In the genomic region with DNA sequence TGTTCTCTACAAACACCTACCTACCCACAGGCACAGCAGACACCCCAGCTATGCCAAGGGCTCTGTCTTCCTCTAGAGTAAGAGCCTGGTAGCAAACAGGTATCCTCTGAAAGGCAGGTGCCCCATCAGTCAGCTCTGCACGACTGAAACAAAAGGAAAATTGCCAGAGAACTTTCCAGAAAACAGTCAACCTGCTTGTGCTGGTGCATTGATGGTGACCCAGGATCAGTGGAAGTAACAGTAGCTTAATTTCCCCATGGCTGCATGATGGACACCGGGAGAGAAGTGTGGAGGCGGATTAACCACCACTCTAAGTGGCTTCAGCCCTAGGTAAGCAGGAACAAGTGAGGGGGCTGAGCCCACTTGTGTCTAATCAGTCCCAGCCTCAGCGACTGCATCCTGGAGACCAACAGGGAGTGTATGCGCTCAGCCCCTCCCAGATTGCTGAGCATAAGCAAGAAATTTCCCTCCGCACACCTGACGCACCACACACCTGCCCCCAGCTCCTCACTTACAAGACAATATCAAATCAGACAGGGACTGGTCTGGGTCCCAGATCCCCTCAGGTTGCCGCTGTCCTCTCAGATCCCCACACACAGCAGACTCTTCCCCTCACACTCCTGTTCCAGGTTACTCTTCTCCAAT, we compare ENCODE assay signal across 15 cellular contexts.
"Had no signal": no experiment of that assay in that cellular context is flagged by ENCODE, and none has a peak within 500 bp of the region (broad histone marks: within the 10 kb centered on the region; RNA-seq: fewer than 3 reads in every experiment).

No MANE protein-coding gene starts in this region.

- ATAC-seq: activated T-cell treated with anti-CD3 and anti-CD28 coated beads, Interleukin-2, amount 50 U/mL, for 72 hours; gastroesophageal sphincter; left ventricle myocardium superior; stimulated activated naive CD8-positive, alpha-beta T cell treated with anti-CD3 and anti-CD28 coated beads, Interleukin-15, amount 100 ng/mL, for 72 hours had no signal

- H3K27me3 ChIP-seq: testis had no signal

- H3K4me3 Mint-ChIP-seq: activated T-cell treated with anti-CD3 and anti-CD28 coated beads, Interleukin-2, amount 50 U/mL, for 72 hours; neural progenitor cell; stimulated activated naive CD8-positive, alpha-beta T cell treated with anti-CD3 and anti-CD28 coated beads, Interleukin-15, amount 100 ng/mL, for 72 hours had no signal

- DNase-seq: activated CD4-positive, alpha-beta T cell treated with anti-CD3 and anti-CD28 coated beads, Interleukin-2, amount 50 U/mL, for 1 hour; activated T-cell treated with anti-CD3 and anti-CD28 coated beads, Interleukin-2, amount 50 U/mL, for 72 hours; effector CD8-positive, alpha-beta T cell; kidney; left ventricle myocardium superior; mesenchymal stem cell; stimulated activated CD4-positive, alpha-beta T cell treated with anti-CD3 and anti-CD28 coated beads, Interleukin-15, amount 100 ng/mL, for 24 hours; stimulated activated CD4-positive, alpha-beta T cell treated with anti-CD3 and anti-CD28 coated beads, Interleukin-4, amount 100 ng/mL, for 24 hours; stimulated activated naive CD8-positive, alpha-beta T cell treated with anti-CD3 and anti-CD28 coated beads, Interleukin-15, amount 100 ng/mL, for 72 hours; testis had no signal

- H3K4me3 ChIP-seq: coronary artery, gastroesophageal sphincter, neural progenitor cell, testis had no signal

- H3K27ac ChIP-seq: coronary artery, epithelial cell of prostate, gastroesophageal sphincter, neural progenitor cell, parathyroid adenoma, testis had no signal

- H3K4me1 ChIP-seq: gastroesophageal sphincter, neural progenitor cell, parathyroid adenoma, testis had no signal

- H3K4me2 ChIP-seq: neural progenitor cell had no signal

- H3K9ac ChIP-seq: neural progenitor cell, parathyroid adenoma had no signal

- H3K27me3 Mint-ChIP-seq: stimulated activated naive CD8-positive, alpha-beta T cell treated with anti-CD3 and anti-CD28 coated beads, Interleukin-15, amount 100 ng/mL, for 72 hours had no signal

- H3K9me3 ChIP-seq: gastroesophageal sphincter, testis had no signal

- H3K36me3 Mint-ChIP-seq: neural progenitor cell had no signal

- H3K9me3 Mint-ChIP-seq: activated T-cell treated with anti-CD3 and anti-CD28 coated beads, Interleukin-2, amount 50 U/mL, for 72 hours; neural progenitor cell; stimulated activated naive CD8-positive, alpha-beta T cell treated with anti-CD3 and anti-CD28 coated beads, Interleukin-15, amount 100 ng/mL, for 72 hours had no signal

- H3K36me3 ChIP-seq: gastroesophageal sphincter, neural progenitor cell had no signal

- H3K27ac Mint-ChIP-seq: neural progenitor cell had no signal
